In genomic region chr17:42683407-42684031, GRCh38 we compare ENCODE assay signal across 9 cellular contexts. TPM values are rescaled to one million over a fixed set of nuclear protein-coding genes. Genes with fewer than 3 reads are reported as not detected.
DNase-seq lines count a peak whose midpoint lies in the region; ATAC-seq and TF ChIP-seq lines count a peak whose summit lies in the region.
"Had no signal": no experiment of that assay in that cellular context is flagged by ENCODE, and none has a peak within 500 bp of the region (broad histone marks: within the 10 kb centered on the region; RNA-seq: fewer than 3 reads in every experiment).

No MANE protein-coding gene starts in this region.

- no peak for TF ChIP-seq EP300 in SK-N-SH (IDR thresholded peaks at IDR 0.05; ENCODE audit: borderline replicate concordance in 1 of 2, low read depth in 1 of 2, low read length in 1 of 2)

- in situ Hi-C loops in astrocyte of the cerebellum (cut with HindIII; ENCODE audit: low sequenced_read_pairs): no loop called here

- peak overlapping the region; percentile 64 for H3K9ac ChIP-seq in SK-N-SH
- no peak overlapping the region for H3K9ac ChIP-seq in iPS-18a (ENCODE audit: low read length)

- no peaks in the 10 kb centered on the region for H3K9me3 ChIP-seq in SK-N-SH
- H3K9me3 ChIP-seq in iPS-18a (ENCODE audit: control insufficient read depth, low read depth, low read length): no peaks in the 10 kb centered on the region

- H3K4me1 ChIP-seq in SK-N-SH (ENCODE audit: control insufficient read depth in 1 of 2, insufficient read depth in 2 of 2, low read depth in 1 of 2, low read length in 1 of 2) (peaks cover 10 to 37% of the 10 kb centered on the region in 2 experiments), iPS-18a (ENCODE audit: control insufficient read depth, low read depth, low read length) (peaks cover 28% of the 10 kb centered on the region)

- WGBS in SK-N-SH (ENCODE audit: low lambda C conversion rate): 93% methylated on average over 20 of the region's 25 CpGs

- no peaks in the 10 kb centered on the region for H3K9me2 ChIP-seq in SK-N-SH

- ATAC-seq in SK-N-SH treated with all-trans-retinoic acid at 6 μM for 48 hours (no peak), GM21723 (IDR thresholded peaks at IDR 0.05; ENCODE audit: unreplicated experiment) (no peak)
- ATAC-seq in stimulated activated naive CD8-positive, alpha-beta T cell treated with anti-CD3 and anti-CD28 coated beads, Interleukin-15, Interleukin-2, amounts not matched to agents 100 U/mL and 50 U/mL, for 24 hours: no peak

- H3K79me2 ChIP-seq in SK-N-SH (ENCODE audit: insufficient read depth): peaks cover 5% of the 10 kb centered on the region

- H3K27me3 ChIP-seq in SK-N-SH (ENCODE audit: insufficient read depth) (no peaks in the 10 kb centered on the region), iPS-18a (ENCODE audit: control insufficient read depth, insufficient read depth, low read length) (peaks cover 30% of the 10 kb centered on the region)

- TF ChIP-seq CTCF in SK-N-SH (IDR thresholded peaks at IDR 0.05) (no peak), astrocyte of the cerebellum (IDR thresholded peaks at IDR 0.05; ENCODE audit: low read depth, low read length, missing control alignments) (no peak)

- TF ChIP-seq RAD21 in SK-N-SH (IDR thresholded peaks at IDR 0.05; ENCODE audit: low read length): no peak

- H3K36me3 ChIP-seq in SK-N-SH (replicated peaks in 1 of 2; ENCODE audit: control insufficient read depth in 1 of 2, insufficient read depth in 2 of 2, low read length in 1 of 2): peaks cover 1 to 21% of the 10 kb centered on the region in 2 experiments
- H3K36me3 ChIP-seq in iPS-18a (ENCODE audit: control insufficient read depth, low read depth, low read length): peaks cover 5% of the 10 kb centered on the region

- CTCF ChIA-PET in SK-N-SH (lab: Yijun Ruan, JAX): interaction anchor here (0.6 to 4.2 kb wide), 7 partner anchors 17 to 314 kb away, joined by 3 to 47 read pairs (median 4); partner anchors contain the start of gene PSMC3IP

- peak overlapping the region; percentile 56 to 92 for H3K27ac ChIP-seq in SK-N-SH (ENCODE audit: low read depth in 2 of 2, low read length in 1 of 2)
- no peak overlapping the region for H3K27ac ChIP-seq in iPS-18a (ENCODE audit: low read length)
- H3K27ac ChIP-seq: epithelial cell of prostate had no signal

- POLR2A ChIA-PET in SK-N-SH (lab: Yijun Ruan, JAX): interaction anchor here (1.1 to 2.6 kb wide), 4 partner anchors 7 to 105 kb away, joined by 3 to 16 read pairs (median 4); partner anchors contain the start of gene PSMC3IP

- H3K4me2 ChIP-seq in SK-N-SH: peak overlapping the region; percentile 90

- H3F3A ChIP-seq in SK-N-SH (replicated peaks; ENCODE audit: insufficient read depth): peaks cover 26% of the 10 kb centered on the region

- no peaks in the 10 kb centered on the region for H4K20me1 ChIP-seq in SK-N-SH (ENCODE audit: insufficient read depth)

- H3K4me3 ChIP-seq in SK-N-SH (ENCODE audit: low read depth in 2 of 2, low read length in 1 of 2) (peak overlapping the region; percentile 65 to 71), astrocyte of the cerebellum (ENCODE audit: low read depth, low read length) (peak overlapping the region; percentile 52), iPS-18a (ENCODE audit: low read length) (peak overlapping the region; percentile 72)

- peak; percentile 23 for DNase-seq in SK-N-SH
- DNase-seq in astrocyte of the cerebellum (ENCODE audit: low read depth): no peak
- DNase-seq in stimulated activated naive CD8-positive, alpha-beta T cell treated with anti-CD3 and anti-CD28 coated beads, Interleukin-15, Interleukin-2, amounts not matched to agents 100 U/mL and 50 U/mL, for 24 hours: peak; percentile 35
- no peak for DNase-seq in DMS153 treated with DMSO at 0.1 percent for 48 hours (lab: John Stamatoyannopoulos, UW; ENCODE audit: unreplicated experiment)
- no peak for DNase-seq in amniotic stem cell (lab: John Stamatoyannopoulos, UW)

- H2AFZ ChIP-seq in SK-N-SH (ENCODE audit: low read depth): no peak overlapping the region; the same call in 1 of the 2 replicates

TF ChIP-seq in SK-N-SH, 30 proteins besides CTCF, POLR2A, EP300 and RAD21:
- TF ChIP-seq CHD2 (IDR thresholded peaks at IDR 0.05; ENCODE audit: low read length, partially characterized antibody) (no peak), FOXM1 (IDR thresholded peaks at IDR 0.05; ENCODE audit: low read depth) (no peak), IRF3 (IDR thresholded peaks at IDR 0.05; ENCODE audit: low read depth, low read length) (no peak)

TF ChIP-seq in SK-N-SH treated with all-trans-retinoic acid at 6 μM for 48 hours, 23 proteins besides CTCF, POLR2A, EP300 and RAD21:
- TF ChIP-seq OSR1 (CRISPR knock-in tag; IDR thresholded peaks at IDR 0.05) (no peak), ESRRG (CRISPR knock-in tag; IDR thresholded peaks at IDR 0.05) (no peak), ZFP30 (CRISPR knock-in tag; IDR thresholded peaks at IDR 0.05) (no peak), ZC3H10 (CRISPR knock-in tag; IDR thresholded peaks at IDR 0.05) (no peak), ZNF565 (CRISPR knock-in tag; conservative IDR thresholded peaks at IDR 0.05; ENCODE audit: low read depth) (no peak), CREB5 (CRISPR knock-in tag; IDR thresholded peaks at IDR 0.05; ENCODE audit: low read depth) (no peak)

RNA-seq across cellular contexts. Expression of gene CNTNAP1, which starts 1.2 kb away (rescaled TPM):
- 74.3 and 92.7 TPM in 2 replicates for polyA plus RNA-seq in SK-N-SH (2012; rRNA removed)
- 31.9 and 45.9 TPM in 2 replicates for polyA plus RNA-seq in SK-N-SH (2012; cell fraction: cytosol; rRNA removed)
- 213 and 214 TPM in 2 replicates for polyA plus RNA-seq in SK-N-SH (2012; cell fraction: nucleus; rRNA removed)

RNA-seq across cellular contexts. Expression of gene CCR10, which starts 1.9 kb away (rescaled TPM):
- 2.2 and 3.1 TPM in 2 replicates for polyA plus RNA-seq in SK-N-SH (2012; rRNA removed)
- 1.2 and 1.7 TPM in 2 replicates for polyA plus RNA-seq in SK-N-SH (2012; cell fraction: cytosol; rRNA removed)
- 11.5 and 25.8 TPM in 2 replicates for polyA plus RNA-seq in SK-N-SH (2012; cell fraction: nucleus; rRNA removed)

RNA-seq across cellular contexts. Expression of gene PLEKHH3, which starts 6.7 kb away (rescaled TPM):
- 9.8 and 12.8 TPM in 2 replicates for polyA plus RNA-seq in SK-N-SH (2012; rRNA removed)
- 5.9 and 8.6 TPM in 2 replicates for polyA plus RNA-seq in SK-N-SH (2012; cell fraction: cytosol; rRNA removed)
- polyA plus RNA-seq in SK-N-SH (2012; cell fraction: nucleus; rRNA removed): 22.9 and 29.8 TPM in 2 replicates

RNA-seq across cellular contexts. Expression of gene TUBG2, which starts 24.4 kb away (rescaled TPM):
- polyA plus RNA-seq in SK-N-SH (2012; rRNA removed): 27.6 and 33.9 TPM in 2 replicates
- polyA plus RNA-seq in SK-N-SH (2012; cell fraction: cytosol; rRNA removed): 14.4 and 21.3 TPM in 2 replicates
- 210 and 236 TPM in 2 replicates for polyA plus RNA-seq in SK-N-SH (2012; cell fraction: nucleus; rRNA removed)

Comparison
In these comparisons a context has a peak if more than half of its experiments do, and no peak if none do; other contexts are left out.
1. DNase-seq: peak in SK-N-SH (single experiment) and stimulated activated naive CD8-positive, alpha-beta T cell treated with anti-CD3 and anti-CD28 coated beads, Interleukin-15, Interleukin-2, amounts not matched to agents 100 U/mL and 50 U/mL, for 24 hours (single experiment); none in astrocyte of the cerebellum (single experiment), DMS153 treated with DMSO at 0.1 percent for 48 hours (single experiment) and amniotic stem cell (single experiment).
2. Peak in every context shown above with its lines, with median percentiles within 50 percentile points of each other: H3K4me3 ChIP-seq.